ENCODE assay signal across 28 cellular contexts in genomic region chr16:26051078-26051477, GRCh38.
"Had no signal": no experiment of that assay in that cellular context is flagged by ENCODE, and none has a peak within 500 bp of the region (broad histone marks: within the 10 kb centered on the region; RNA-seq: fewer than 3 reads in every experiment).

No MANE protein-coding gene starts in this region.

- H2AFZ ChIP-seq: hepatocyte had no signal

- H3K27ac Mint-ChIP-seq: activated naive CD8-positive, alpha-beta T cell; activated T-cell treated with anti-CD3 and anti-CD28 coated beads, Interleukin-2, amount 50 U/mL, for 24 hours; activated T-helper 17 cell treated with anti-CD3 and anti-CD28 coated beads, Interleukin-2, amount 50 U/mL, for 72 hours; dendritic cell treated with granulocyte-macrophage colony-stimulating factor and Interleukin-4, amounts not matched to agents 40 ng/mL and 50 ng/mL, for 4 days; natural killer cell; stimulated activated naive CD8-positive, alpha-beta T cell treated with anti-CD3 and anti-CD28 coated beads, Interleukin-15, Interleukin-2, amounts not matched to agents 100 ng/mL and 50 ng/mL, for 24 hours had no signal

- H3K4me1 ChIP-seq: adrenal gland, ascending aorta, pancreas had no signal

- H3K27ac ChIP-seq: adrenal gland, ascending aorta, brain microvascular endothelial cell, hepatocyte, neutrophil, pancreas, thyroid gland had no signal

- H3K36me3 ChIP-seq: adrenal gland, ascending aorta, brain microvascular endothelial cell, neutrophil, pancreas, thyroid gland had no signal

- H3K4me3 Mint-ChIP-seq: activated naive CD8-positive, alpha-beta T cell; activated T-cell treated with anti-CD3 and anti-CD28 coated beads, Interleukin-2, amount 50 U/mL, for 24 hours; activated T-helper 17 cell treated with anti-CD3 and anti-CD28 coated beads, Interleukin-2, amount 50 U/mL, for 72 hours; dendritic cell treated with granulocyte-macrophage colony-stimulating factor and Interleukin-4, amounts not matched to agents 40 ng/mL and 50 ng/mL, for 4 days; natural killer cell; stimulated activated naive CD8-positive, alpha-beta T cell treated with anti-CD3 and anti-CD28 coated beads, Interleukin-15, Interleukin-2, amounts not matched to agents 100 ng/mL and 50 ng/mL, for 24 hours had no signal

- DNase-seq: activated CD8-positive, alpha-beta memory T cell treated with anti-CD3 and anti-CD28 coated beads for 24 hours; activated CD8-positive, alpha-beta memory T cell treated with anti-CD3 and anti-CD28 coated beads, Interleukin-2, amount 50 U/mL, for 4 hours; activated naive CD4-positive, alpha-beta T cell; activated T-cell treated with anti-CD3 and anti-CD28 coated beads, Interleukin-2, amount 50 U/mL, for 24 hours; adrenal gland; brain microvascular endothelial cell; effector memory CD4-positive, alpha-beta T cell; foreskin melanocyte; glutamatergic neuron; left ventricle myocardium superior; mammary epithelial cell; midbrain; natural killer cell; pancreas; right cardiac atrium; stimulated activated CD4-positive, alpha-beta T cell treated with anti-CD3 and anti-CD28 coated beads, Interleukin-12 subunit alpha, Interleukin-12 subunit beta, amount 100 ng/mL, for 4 hours; stimulated activated CD4-positive, alpha-beta T cell treated with anti-CD3 and anti-CD28 coated beads, Interleukin-4, amount 100 ng/mL, for 4 hours; substantia nigra; T-helper 9 cell; thyroid gland had no signal

- H3K4me3 ChIP-seq: adrenal gland, ascending aorta, hepatocyte, pancreas, thyroid gland had no signal

- H3K4me1 Mint-ChIP-seq: activated T-helper 17 cell treated with anti-CD3 and anti-CD28 coated beads, Interleukin-2, amount 50 U/mL, for 72 hours; natural killer cell had no signal

- H3K79me2 ChIP-seq: hepatocyte had no signal

- ATAC-seq: activated T-helper 17 cell treated with anti-CD3 and anti-CD28 coated beads, Interleukin-2, amount 50 U/mL, for 72 hours; esophagus mucosa; left ventricle myocardium superior; natural killer cell; pancreas; right cardiac atrium had no signal

- H3K9me3 Mint-ChIP-seq: dendritic cell treated with granulocyte-macrophage colony-stimulating factor and Interleukin-4, amounts not matched to agents 40 ng/mL and 50 ng/mL, for 4 days had no signal

- H3K9me3 ChIP-seq: adrenal gland, ascending aorta, neutrophil, pancreas, thyroid gland had no signal

- H3K27me3 Mint-ChIP-seq: dendritic cell treated with granulocyte-macrophage colony-stimulating factor and Interleukin-4, amounts not matched to agents 40 ng/mL and 50 ng/mL, for 4 days had no signal

- H3K4me2 ChIP-seq: hepatocyte had no signal

- H3K27me3 ChIP-seq: adrenal gland, ascending aorta, brain microvascular endothelial cell, hepatocyte, neutrophil, pancreas, thyroid gland had no signal

- H3K36me3 Mint-ChIP-seq: activated naive CD8-positive, alpha-beta T cell; natural killer cell had no signal
